ENCODE assay signal across 1 cellular context in the genomic region with DNA sequence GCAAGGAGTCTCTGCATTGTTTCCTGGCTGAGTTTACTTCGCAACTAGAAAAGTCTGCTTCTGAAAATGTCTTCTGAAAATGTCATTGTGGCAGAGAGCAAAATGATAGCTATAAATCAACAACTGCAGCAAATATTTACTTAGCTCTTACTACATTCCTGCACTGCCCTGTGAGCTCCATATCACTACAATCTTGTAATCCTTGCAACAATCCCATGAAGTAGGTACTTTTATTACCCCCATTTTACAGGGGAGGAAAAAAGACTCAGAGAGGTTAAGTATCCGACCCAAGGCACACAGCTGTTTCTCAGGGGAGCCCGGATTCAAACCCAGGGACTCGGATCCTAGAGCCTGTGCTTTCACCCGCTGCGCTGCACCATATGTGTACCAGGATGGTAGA.
TF ChIP-seq lines count a peak whose summit lies in the region.

No MANE protein-coding gene starts in this region.

TF ChIP-seq in WTC11, 78 proteins besides CTCF, POLR2A, EP300 and RAD21 (continued from another document):
- TF ChIP-seq AFF4 (CRISPR knock-in tag; IDR thresholded peaks at IDR 0.05; ENCODE audit: borderline replicate concordance): no peak
- no peak for TF ChIP-seq SMAD4 (CRISPR knock-in tag; IDR thresholded peaks at IDR 0.05)
- TF ChIP-seq ETV6 (CRISPR knock-in tag; IDR thresholded peaks at IDR 0.05): no peak
TF ChIP-seq in WTC11: peak in this region for 0.
